In the genomic region with DNA sequence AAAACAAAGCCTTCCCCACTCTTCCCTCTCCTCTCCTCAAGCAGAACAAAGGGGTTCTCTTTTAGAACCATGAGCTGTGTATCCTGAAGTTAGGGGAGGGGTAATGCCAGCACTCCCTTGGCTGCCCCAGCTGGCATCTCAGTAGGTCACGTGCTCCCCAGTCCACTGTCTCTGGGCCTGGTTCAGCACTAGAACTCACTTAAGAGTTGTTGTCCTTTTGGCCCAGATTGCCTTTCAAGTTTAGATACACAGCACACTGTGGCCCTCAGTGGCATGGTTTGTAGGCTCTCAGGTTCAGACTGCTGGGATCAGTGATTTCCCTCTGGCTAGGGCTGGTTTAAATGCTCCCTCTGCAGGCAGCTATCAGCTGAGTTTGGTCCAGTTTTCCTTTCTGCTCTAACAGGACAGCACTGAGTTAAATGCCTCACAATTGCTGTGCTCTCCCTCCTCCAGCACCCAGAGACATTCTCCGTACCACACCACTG, we compare ENCODE assay signal across 13 cellular contexts.
DNase-seq lines count a peak whose midpoint lies in the region; ATAC-seq, FAIRE-seq and TF ChIP-seq lines count a peak whose summit lies in the region.
"Had no signal": no experiment of that assay in that cellular context is flagged by ENCODE, and none has a peak within 500 bp of the region (broad histone marks: within the 10 kb centered on the region; RNA-seq: fewer than 3 reads in every experiment).

No MANE protein-coding gene starts in this region.

- H2AFZ ChIP-seq in keratinocyte (ENCODE audit: control insufficient read depth, low read length) = no peak overlapping the region

- H3K27me3 ChIP-seq in breast epithelium = no peaks in the 10 kb centered on the region
- no peaks in the 10 kb centered on the region for H3K27me3 ChIP-seq in keratinocyte (ENCODE audit: control insufficient read depth, extremely low read depth, insufficient read depth, low read length)
- H3K27me3 ChIP-seq in transverse colon = no peaks in the 10 kb centered on the region
- H3K27me3 ChIP-seq: upper lobe of left lung had no signal

- H3K27me3 Mint-ChIP-seq in MCF 10A (ENCODE audit: insufficient read depth, unreplicated experiment) = no peaks in the 10 kb centered on the region
- H3K27me3 Mint-ChIP-seq in chondrocyte (ENCODE audit: low read depth) = no peaks in the 10 kb centered on the region

- H4K20me1 ChIP-seq in keratinocyte (ENCODE audit: control insufficient read depth, extremely low read depth, insufficient read depth, low read length) = no peaks in the 10 kb centered on the region

- FAIRE-seq in keratinocyte (lab: Jason Lieb, UNC) = peak; percentile 13
- FAIRE-seq: colon had no signal

- no peak overlapping the region for H3K4me3 Mint-ChIP-seq in MCF 10A (ENCODE audit: unreplicated experiment)
- no peak overlapping the region for H3K4me3 Mint-ChIP-seq in chondrocyte (ENCODE audit: unreplicated experiment)

- DNase-seq in MCF 10A (ENCODE audit: unreplicated experiment) = peak; percentile 9
- no peak for DNase-seq in breast epithelium (ENCODE audit: low spot score in 2 of 2)
- DNase-seq in chondrocyte (ENCODE audit: low spot score) = no peak
- DNase-seq in keratinocyte (ENCODE audit: low read depth, low spot score) = no peak
- peak; percentile 14 for DNase-seq in transverse colon
- DNase-seq: activated CD4-positive, alpha-beta T cell treated with anti-CD3 and anti-CD28 coated beads, Interleukin-2, amount 50 U/mL, for 48 hours; activated naive CD4-positive, alpha-beta T cell; NCI-H187 treated with DMSO at 0.1 percent for 48 hours; upper lobe of left lung had no signal

- ATAC-seq in HG02571 (IDR thresholded peaks at IDR 0.05; ENCODE audit: unreplicated experiment) = no peak
- ATAC-seq in GM18909 (IDR thresholded peaks at IDR 0.05; ENCODE audit: poor library complexity, unreplicated experiment) = no peak
- no peak for ATAC-seq in GM19467 (IDR thresholded peaks at IDR 0.05; ENCODE audit: unreplicated experiment)

- H3K27ac ChIP-seq in breast epithelium (no peak overlapping the region), keratinocyte (ENCODE audit: control insufficient read depth, insufficient read depth, low read length) (no peak overlapping the region), transverse colon (no peak overlapping the region)
- H3K27ac ChIP-seq: upper lobe of left lung had no signal

- 70 to 73% methylated on average over 2 of the region's 2 CpGs for WGBS in transverse colon (ENCODE audit: low coverage in 1 of 2), 2 donors

- no peaks in the 10 kb centered on the region for H3K9me3 ChIP-seq in breast epithelium
- no peaks in the 10 kb centered on the region for H3K9me3 ChIP-seq in keratinocyte (ENCODE audit: control insufficient read depth, low read depth, low read length)
- no peaks in the 10 kb centered on the region for H3K9me3 ChIP-seq in transverse colon
- H3K9me3 ChIP-seq: upper lobe of left lung had no signal

- dilution Hi-C loops in keratinocyte (cut with MboI; ENCODE audit: extremely low pct_ligation_motif_present, low sequenced_read_pairs) = no loop called here

- H3K9ac ChIP-seq in keratinocyte (ENCODE audit: control insufficient read depth, extremely low read depth, insufficient read depth, low read length) = no peak overlapping the region

- H3K4me3 ChIP-seq in breast epithelium (no peak overlapping the region), keratinocyte (ENCODE audit: control insufficient read depth in 2 of 3, extremely low read depth in 1 of 3, insufficient read depth in 2 of 3, low read depth in 1 of 3, low read length in 3 of 3) (no peak overlapping the region), transverse colon (no peak overlapping the region)
- H3K4me3 ChIP-seq: upper lobe of left lung had no signal

- H3K9me1 ChIP-seq in keratinocyte (ENCODE audit: control insufficient read depth, extremely low read depth, insufficient read depth, low read length) = no peaks in the 10 kb centered on the region

- H3K4me1 Mint-ChIP-seq in MCF 10A (ENCODE audit: insufficient read depth, unreplicated experiment) (no peaks in the 10 kb centered on the region), chondrocyte (ENCODE audit: low read depth) (no peaks in the 10 kb centered on the region)

- H3K79me2 ChIP-seq in keratinocyte (ENCODE audit: control insufficient read depth, insufficient read depth, low read length) = no peaks in the 10 kb centered on the region

- H3K27ac Mint-ChIP-seq in MCF 10A (ENCODE audit: low read depth, unreplicated experiment) (no peak overlapping the region), chondrocyte (ENCODE audit: unreplicated experiment) (no peak overlapping the region)

- no peaks in the 10 kb centered on the region for H3K36me3 Mint-ChIP-seq in MCF 10A (ENCODE audit: insufficient read depth, unreplicated experiment)
- H3K36me3 Mint-ChIP-seq in chondrocyte (ENCODE audit: low read depth) = no peaks in the 10 kb centered on the region

- intact Hi-C loops in MCF 10A (cut with micrococcal nuclease) (no loop called here), breast epithelium (cut with DNase I; ENCODE audit: low total_unique reads) (no loop called here), transverse colon (cut with DNase I; ENCODE audit: low total_unique reads) (no loop called here)

- in situ Hi-C loops in transverse colon (cut with MboI; ENCODE audit: low pct_ligation_motif_present in 1 of 4, low pct_unique_long_range_greater_than_20kb in 1 of 4, low sequenced_read_pairs in 3 of 4) = no loop called here

- TF ChIP-seq POLR2A in breast epithelium (IDR thresholded peaks at IDR 0.05) = no peak
- no peak for TF ChIP-seq POLR2A in transverse colon (IDR thresholded peaks at IDR 0.05)

- no TSS peak for BruUV-seq in MCF 10A (replicated peaks; lab: Mats Ljungman, UMichigan)

- TF ChIP-seq CTCF in MCF 10A (IDR thresholded peaks at IDR 0.05; ENCODE audit: unreplicated experiment) (no peak), breast epithelium (IDR thresholded peaks at IDR 0.05) (no peak), chondrocyte (IDR thresholded peaks at IDR 0.05) (peak; percentile 42), keratinocyte (optimal IDR thresholded peaks at IDR 0.05 in 1 of 3, IDR thresholded peaks at IDR 0.05 in 1 of 3, conservative IDR thresholded peaks at IDR 0.05 in 1 of 3; ENCODE audit: extremely low read depth in 1 of 3, insufficient read depth in 2 of 3, low read length in 3 of 3) (peak; percentile 22 to 49 (median 32)), transverse colon (IDR thresholded peaks at IDR 0.05) (peak in 3 of 5 experiments; percentile 21 to 48 (median 24))

- H3K9me3 Mint-ChIP-seq in MCF 10A (ENCODE audit: unreplicated experiment) = peaks cover 7% of the 10 kb centered on the region
- peaks cover 25% of the 10 kb centered on the region for H3K9me3 Mint-ChIP-seq in chondrocyte (ENCODE audit: low read depth)

- no peak overlapping the region for H3K4me2 ChIP-seq in keratinocyte (ENCODE audit: control insufficient read depth, extremely low read depth, insufficient read depth, low read depth, low read length)

- TF ChIP-seq EP300 in transverse colon (IDR thresholded peaks at IDR 0.05; ENCODE audit: low read depth) = no peak

- H3K36me3 ChIP-seq in breast epithelium (no peaks in the 10 kb centered on the region), keratinocyte (ENCODE audit: control insufficient read depth in 2 of 2, extremely low read depth in 1 of 2, insufficient read depth in 2 of 2, low read length in 2 of 2) (no peaks in the 10 kb centered on the region), transverse colon (no peaks in the 10 kb centered on the region)
- H3K36me3 ChIP-seq: upper lobe of left lung had no signal

- POLR2A ChIA-PET in MCF 10A (lab: Yijun Ruan, JAX) = no interaction called here

- H3K4me1 ChIP-seq in breast epithelium (no peaks in the 10 kb centered on the region), keratinocyte (ENCODE audit: control insufficient read depth, extremely low read depth, insufficient read depth, low read length) (no peaks in the 10 kb centered on the region), transverse colon (no peaks in the 10 kb centered on the region)
- H3K4me1 ChIP-seq: upper lobe of left lung had no signal

- CTCF ChIA-PET in MCF 10A (lab: Yijun Ruan, JAX) = interaction anchor here (0.7 to 0.9 kb wide), 2 partner anchors 23 to 112 kb away, joined by 3 to 4 read pairs; no protein-coding TSS in a partner anchor

Comparison
In these comparisons a context has a peak if more than half of its experiments do, and no peak if none do; other contexts are left out.
1. DNase-seq: peak in MCF 10A (single experiment) and transverse colon (single experiment); none in breast epithelium (0 of 2), chondrocyte (single experiment) and keratinocyte (single experiment).
2. CTCF ChIP-seq: peak in chondrocyte (single experiment), keratinocyte (3 of 3) and transverse colon (3 of 5); none in MCF 10A (single experiment) and breast epithelium (0 of 3).